ENCODE assay signal across 19 cellular contexts in the genomic region with DNA sequence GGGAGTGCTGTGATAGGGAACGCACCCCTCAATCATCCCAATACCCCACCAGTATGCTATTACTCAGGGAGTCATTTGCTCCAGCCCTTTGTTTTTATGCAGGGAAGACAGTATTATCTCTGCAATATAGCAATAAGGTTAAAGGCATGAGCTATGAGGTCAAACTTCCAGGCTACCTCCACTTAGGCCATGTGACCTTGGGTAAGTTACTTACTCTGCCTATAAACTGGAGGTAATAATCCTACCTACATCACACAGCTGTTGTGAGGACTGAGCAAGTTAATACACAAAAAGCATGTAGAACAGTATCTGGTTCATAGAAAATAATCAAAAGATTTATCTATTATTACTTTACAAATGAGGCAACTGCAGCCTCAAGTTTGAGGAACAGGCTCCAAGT.
"Had no signal": no experiment of that assay in that cellular context is flagged by ENCODE, and none has a peak within 500 bp of the region (broad histone marks: within the 10 kb centered on the region; RNA-seq: fewer than 3 reads in every experiment).

No MANE protein-coding gene starts in this region.

- DNase-seq: activated CD4-positive, alpha-beta memory T cell treated with anti-CD3 and anti-CD28 coated beads, Interleukin-2, amount 10 ng/mL, durations not matched to agents 7 days and 5 days; activated CD4-positive, alpha-beta T cell treated with anti-CD3 and anti-CD28 coated beads, Interleukin-2, amount 10 ng/mL, durations not matched to agents 24 days and 14 days; activated effector memory CD4-positive, alpha-beta T cell treated with Interleukin-2 at 50 U/mL for 16 hours; activated naive CD4-positive, alpha-beta T cell treated with anti-CD3 and anti-CD28 coated beads, Interleukin-2, amount 10 ng/mL, durations not matched to agents 7 days and 5 days; activated T-cell treated with anti-CD3 and anti-CD28 coated beads, Interleukin-2, amount 50 U/mL, for 72 hours; effector memory CD8-positive, alpha-beta T cell; foreskin melanocyte; mammary epithelial cell; stimulated activated CD4-positive, alpha-beta T cell treated with anti-CD3 and anti-CD28 coated beads, Interleukin-2, amount 100 ng/mL, for 48 hours; stimulated activated CD8-positive, alpha-beta memory T cell treated with anti-CD3 and anti-CD28 coated beads, Interleukin-4, amount 100 ng/mL, for 48 hours; stimulated activated naive B cell treated with anti-CD40 and anti-IgM and Interleukin-4, amounts not matched to agents 10 μg/mL and 1 μg/mL and 100 μg/mL, for 72 hours; testis; upper lobe of left lung had no signal

- H3K27me3 ChIP-seq: left lung, neutrophil, testis, upper lobe of left lung had no signal

- H3K9me3 ChIP-seq: left lung, neutrophil, testis, upper lobe of left lung had no signal

- ATAC-seq: activated CD4-positive, CD25-positive, alpha-beta regulatory T cell treated with anti-CD3 and anti-CD28 coated beads, Interleukin-2, amount 50 U/mL, for 24 hours; activated T-cell treated with anti-CD3 and anti-CD28 coated beads, Interleukin-2, amount 50 U/mL, for 72 hours; effector memory CD8-positive, alpha-beta T cell; esophagus mucosa; left lung; SK-N-SH treated with all-trans-retinoic acid at 6 μM for 48 hours; stimulated activated naive B cell treated with anti-CD40 and anti-IgM and Interleukin-4, amounts not matched to agents 10 μg/mL and 1 μg/mL and 100 μg/mL, for 72 hours had no signal

- H3K27ac ChIP-seq: parathyroid adenoma had no signal

- H3K4me3 ChIP-seq: left lung, testis, upper lobe of left lung had no signal

- H3K4me1 ChIP-seq: parathyroid adenoma had no signal
